24 cellular contexts compared by ENCODE assay signal in genomic region chr15:34128898-34129297, GRCh38.
"Had no signal": no experiment of that assay in that cellular context is flagged by ENCODE, and none has a peak within 500 bp of the region (broad histone marks: within the 10 kb centered on the region; RNA-seq: fewer than 3 reads in every experiment).

No MANE protein-coding gene starts in this region.

- H3K4me1 ChIP-seq: left lung, lower lobe of right lung, pancreas, prostate gland, tibial nerve, uterus had no signal

- H3K36me3 ChIP-seq: left lung, lower lobe of right lung, pancreas, prostate gland, tibial nerve, uterus had no signal

- FAIRE-seq: kidney, pancreas had no signal

- DNase-seq: hippocampal formation; kidney; left colon; left lung; lower lobe of right lung; mammary epithelial cell; mesenchymal stem cell; naive thymus-derived CD8-positive, alpha-beta T cell; nucleus accumbens; pancreas; retina; right cardiac atrium; stimulated activated CD4-positive, alpha-beta T cell treated with anti-CD3 and anti-CD28 coated beads, Interleukin-1b, Interleukin-23, amount 100 ng/mL, for 48 hours; stimulated activated CD4-positive, alpha-beta T cell treated with anti-CD3 and anti-CD28 coated beads, Interleukin-2, amount 100 ng/mL, for 48 hours; stimulated activated CD4-positive, alpha-beta T cell treated with anti-CD3 and anti-CD28 coated beads, Interleukin-4, amount 100 ng/mL, for 4 hours; stimulated activated CD8-positive, alpha-beta memory T cell treated with anti-CD3 and anti-CD28 coated beads, Interleukin-4, amount 100 ng/mL, for 48 hours; stimulated activated naive CD4-positive, alpha-beta T cell treated with Interleukin-2 at 50 U/mL for 16 hours; stimulated activated naive CD8-positive, alpha-beta T cell treated with anti-CD3 and anti-CD28 coated beads, Interleukin-15, amount 100 ng/mL, for 72 hours; substantia nigra; uterus had no signal

- ATAC-seq: left colon; left lung; lower lobe of right lung; naive thymus-derived CD8-positive, alpha-beta T cell; pancreas; right cardiac atrium; stimulated activated memory B cell treated with anti-CD40 and anti-IgM and Interleukin-4, amounts not matched to agents 10 μg/mL and 1 μg/mL and 100 μg/mL, for 72 hours; stimulated activated naive CD8-positive, alpha-beta T cell treated with anti-CD3 and anti-CD28 coated beads, Interleukin-15, amount 100 ng/mL, for 72 hours had no signal

- H3K4me2 ChIP-seq: smooth muscle cell had no signal

- H3K27ac ChIP-seq: left lung, lower lobe of right lung, pancreas, prostate gland, tibial nerve, uterus had no signal

- H3K4me3 ChIP-seq: left lung, lower lobe of right lung, pancreas, prostate gland, smooth muscle cell, tibial nerve, uterus had no signal

- H3K27me3 ChIP-seq: left lung, pancreas, tibial nerve, uterus had no signal

- H3K9me3 ChIP-seq: left lung, lower lobe of right lung, pancreas, prostate gland, tibial nerve, uterus had no signal
